27 cellular contexts compared by ENCODE assay signal in genomic region chrX:53883196-53883595, GRCh38.
"Had no signal": no experiment of that assay in that cellular context is flagged by ENCODE, and none has a peak within 500 bp of the region (broad histone marks: within the 10 kb centered on the region; RNA-seq: fewer than 3 reads in every experiment).

No MANE protein-coding gene starts in this region.

- H3K36me3 ChIP-seq: stomach, suprapubic skin, thoracic aorta, thyroid gland, tibial artery, tibial nerve, transverse colon, upper lobe of left lung, upper lobe of right lung, uterus, vagina had no signal

- H3K4me3 Mint-ChIP-seq: stimulated activated memory B cell treated with anti-CD40 and anti-IgM and Interleukin-4, amounts not matched to agents 10 μg/mL and 1 μg/mL and 100 μg/mL, for 72 hours; stimulated activated naive B cell treated with anti-CD40 and anti-IgM and Interleukin-4, amounts not matched to agents 10 μg/mL and 1 μg/mL and 100 μg/mL, for 72 hours; stimulated activated naive CD8-positive, alpha-beta T cell treated with anti-CD3 and anti-CD28 coated beads, Interleukin-15, amount 100 ng/mL, for 72 hours; stimulated activated naive CD8-positive, alpha-beta T cell treated with anti-CD3 and anti-CD28 coated beads, Interleukin-15, Interleukin-2, amounts not matched to agents 100 ng/mL and 50 ng/mL, for 24 hours; type B pancreatic cell had no signal

- H3K4me3 ChIP-seq: stomach, suprapubic skin, testis, thoracic aorta, thyroid gland, tibial artery, tibial nerve, transverse colon, upper lobe of left lung, upper lobe of right lung, uterus, vagina had no signal

- H3K27me3 ChIP-seq: stomach, suprapubic skin, testis, thyroid gland, tibial artery, tibial nerve, transverse colon, upper lobe of left lung, upper lobe of right lung, uterus, vagina had no signal

- H3K9me3 ChIP-seq: stomach, suprapubic skin, testis, thoracic aorta, thyroid gland, tibial artery, tibial nerve, transverse colon, upper lobe of left lung, upper lobe of right lung, uterus, vagina had no signal

- H3K4me1 ChIP-seq: stomach, suprapubic skin, testis, thyroid gland, tibial artery, tibial nerve, transverse colon, upper lobe of left lung, upper lobe of right lung, uterus, vagina had no signal

- DNase-seq: stimulated activated CD4-positive, alpha-beta T cell treated with anti-CD3 and anti-CD28 coated beads, Interleukin-2, amount 100 ng/mL, for 48 hours; stimulated activated CD4-positive, alpha-beta T cell treated with anti-CD3 and anti-CD28 coated beads, Interleukin-4, amount 100 ng/mL, for 1 hour; stimulated activated CD4-positive, alpha-beta T cell treated with anti-CD3 and anti-CD28 coated beads, Interleukin-4, amount 100 ng/mL, for 24 hours; stimulated activated CD4-positive, alpha-beta T cell treated with anti-CD3 and anti-CD28 coated beads, Interleukin-4, amount 100 ng/mL, for 4 hours; stimulated activated CD8-positive, alpha-beta memory T cell treated with anti-CD3 and anti-CD28 coated beads, Interleukin-4, amount 100 ng/mL, for 48 hours; stimulated activated naive B cell treated with anti-CD40 and anti-IgM and Interleukin-4, amounts not matched to agents 10 μg/mL and 1 μg/mL and 100 μg/mL, for 72 hours; stimulated activated naive CD4-positive, alpha-beta T cell; stimulated activated naive CD4-positive, alpha-beta T cell treated with Interleukin-2 at 50 U/mL for 16 hours; stimulated activated naive CD8-positive, alpha-beta T cell treated with anti-CD3 and anti-CD28 coated beads, Interleukin-15, amount 100 ng/mL, for 72 hours; stimulated activated naive CD8-positive, alpha-beta T cell treated with anti-CD3 and anti-CD28 coated beads, Interleukin-15, Interleukin-2, amounts not matched to agents 100 U/mL and 50 U/mL, for 24 hours; stomach; substantia nigra; testis; thyroid gland; tibial artery; transverse colon; upper lobe of left lung; upper lobe of right lung; uterus had no signal

- ATAC-seq: stimulated activated memory B cell treated with anti-CD40 and anti-IgM and Interleukin-4, amounts not matched to agents 10 μg/mL and 1 μg/mL and 100 μg/mL, for 72 hours; stimulated activated naive B cell treated with anti-CD40 and anti-IgM and Interleukin-4, amounts not matched to agents 10 μg/mL and 1 μg/mL and 100 μg/mL, for 72 hours; stimulated activated naive CD8-positive, alpha-beta T cell treated with anti-CD3 and anti-CD28 coated beads, Interleukin-15, amount 100 ng/mL, for 72 hours; stimulated activated naive CD8-positive, alpha-beta T cell treated with anti-CD3 and anti-CD28 coated beads, Interleukin-15, Interleukin-2, amounts not matched to agents 100 U/mL and 50 U/mL, for 24 hours had no signal

- FAIRE-seq: urothelium cell line had no signal

- H3K4me1 Mint-ChIP-seq: stimulated activated memory B cell treated with anti-CD40 and anti-IgM and Interleukin-4, amounts not matched to agents 10 μg/mL and 1 μg/mL and 100 μg/mL, for 72 hours; stimulated activated naive B cell treated with anti-CD40 and anti-IgM and Interleukin-4, amounts not matched to agents 10 μg/mL and 1 μg/mL and 100 μg/mL, for 72 hours; stimulated activated naive CD8-positive, alpha-beta T cell treated with anti-CD3 and anti-CD28 coated beads, Interleukin-15, amount 100 ng/mL, for 72 hours had no signal

- H3K27me3 Mint-ChIP-seq: type B pancreatic cell had no signal

- H3K9me3 Mint-ChIP-seq: stimulated activated naive B cell treated with anti-CD40 and anti-IgM and Interleukin-4, amounts not matched to agents 10 μg/mL and 1 μg/mL and 100 μg/mL, for 72 hours; stimulated activated naive CD8-positive, alpha-beta T cell treated with anti-CD3 and anti-CD28 coated beads, Interleukin-15, Interleukin-2, amounts not matched to agents 100 ng/mL and 50 ng/mL, for 24 hours had no signal

- H3K36me3 Mint-ChIP-seq: stimulated activated memory B cell treated with anti-CD40 and anti-IgM and Interleukin-4, amounts not matched to agents 10 μg/mL and 1 μg/mL and 100 μg/mL, for 72 hours; stimulated activated naive B cell treated with anti-CD40 and anti-IgM and Interleukin-4, amounts not matched to agents 10 μg/mL and 1 μg/mL and 100 μg/mL, for 72 hours; type B pancreatic cell had no signal

- H3K27ac Mint-ChIP-seq: stimulated activated memory B cell treated with anti-CD40 and anti-IgM and Interleukin-4, amounts not matched to agents 10 μg/mL and 1 μg/mL and 100 μg/mL, for 72 hours; stimulated activated naive B cell treated with anti-CD40 and anti-IgM and Interleukin-4, amounts not matched to agents 10 μg/mL and 1 μg/mL and 100 μg/mL, for 72 hours; stimulated activated naive CD8-positive, alpha-beta T cell treated with anti-CD3 and anti-CD28 coated beads, Interleukin-15, amount 100 ng/mL, for 72 hours; stimulated activated naive CD8-positive, alpha-beta T cell treated with anti-CD3 and anti-CD28 coated beads, Interleukin-15, Interleukin-2, amounts not matched to agents 100 ng/mL and 50 ng/mL, for 24 hours; type B pancreatic cell had no signal

- H3K27ac ChIP-seq: stomach, suprapubic skin, testis, thoracic aorta, thyroid gland, tibial artery, tibial nerve, transverse colon, upper lobe of left lung, upper lobe of right lung, uterus, vagina had no signal
